Comparison of ENCODE assay signal across 2 cellular contexts in genomic region chr7:148704966-148705365, GRCh38.
TF ChIP-seq lines count a peak whose summit lies in the region.

No MANE protein-coding gene starts in this region.

TF ChIP-seq in GM23338, 12 proteins besides CTCF, POLR2A, EP300 and RAD21:
- no peak for TF ChIP-seq NANOG (IDR thresholded peaks at IDR 0.05; ENCODE audit: borderline replicate concordance)
- TF ChIP-seq ZNF462 (CRISPR knock-in tag; IDR thresholded peaks at IDR 0.05): no peak
- no peak for TF ChIP-seq ZNF331 (CRISPR knock-in tag; IDR thresholded peaks at IDR 0.05; ENCODE audit: low read depth)
- TF ChIP-seq JUNB (IDR thresholded peaks at IDR 0.05; ENCODE audit: unreplicated experiment): no peak
- no peak for TF ChIP-seq ETS1 (IDR thresholded peaks at IDR 0.05)
- no peak for TF ChIP-seq REST (IDR thresholded peaks at IDR 0.05; ENCODE audit: unreplicated experiment)
- no peak for TF ChIP-seq CREB1 (CRISPR knock-in tag; IDR thresholded peaks at IDR 0.05; ENCODE audit: low read depth)
- no peak for TF ChIP-seq ZNF114 (CRISPR knock-in tag; IDR thresholded peaks at IDR 0.05)
- TF ChIP-seq POLR2AphosphoS5 (IDR thresholded peaks at IDR 0.05; ENCODE audit: low read depth): no peak
- no peak for TF ChIP-seq EZH2 (IDR thresholded peaks at IDR 0.05; ENCODE audit: low read depth, unreplicated experiment)
- TF ChIP-seq EZH2phosphoT487 (IDR thresholded peaks at IDR 0.05; ENCODE audit: unreplicated experiment): no peak
- no peak for TF ChIP-seq STAT1 (IDR thresholded peaks at IDR 0.05; ENCODE audit: unreplicated experiment)

TF ChIP-seq in WTC11, 78 proteins besides CTCF, POLR2A, EP300 and RAD21:
- TF ChIP-seq TEAD1 (CRISPR knock-in tag; IDR thresholded peaks at IDR 0.05): no peak
- TF ChIP-seq CDX4 (CRISPR knock-in tag; IDR thresholded peaks at IDR 0.05; ENCODE audit: borderline replicate concordance): no peak
- TF ChIP-seq NFATC4 (CRISPR knock-in tag; IDR thresholded peaks at IDR 0.05): no peak
- no peak for TF ChIP-seq E2F4 (CRISPR knock-in tag; IDR thresholded peaks at IDR 0.05; ENCODE audit: borderline replicate concordance, low read depth)
- no peak for TF ChIP-seq ZNF671 (CRISPR knock-in tag; IDR thresholded peaks at IDR 0.05)
- no peak for TF ChIP-seq FOXP1 (CRISPR knock-in tag; IDR thresholded peaks at IDR 0.05; ENCODE audit: borderline replicate concordance)
- no peak for TF ChIP-seq HMGA2 (CRISPR knock-in tag; IDR thresholded peaks at IDR 0.05)
- no peak for TF ChIP-seq FOXJ3 (CRISPR knock-in tag; IDR thresholded peaks at IDR 0.05; ENCODE audit: borderline replicate concordance)
- no peak for TF ChIP-seq MXD4 (CRISPR knock-in tag; IDR thresholded peaks at IDR 0.05; ENCODE audit: borderline replicate concordance)
- no peak for TF ChIP-seq ZNF317 (CRISPR knock-in tag; IDR thresholded peaks at IDR 0.05; ENCODE audit: borderline replicate concordance, low read depth)
- TF ChIP-seq MAX (CRISPR knock-in tag; IDR thresholded peaks at IDR 0.05): no peak
- TF ChIP-seq PRDM15 (CRISPR knock-in tag; IDR thresholded peaks at IDR 0.05): no peak
- no peak for TF ChIP-seq IRF2 (CRISPR knock-in tag; IDR thresholded peaks at IDR 0.05; ENCODE audit: borderline replicate concordance, low read depth)
- no peak for TF ChIP-seq ELF4 (CRISPR knock-in tag; IDR thresholded peaks at IDR 0.05; ENCODE audit: low read depth)
- no peak for TF ChIP-seq SMAD3 (CRISPR knock-in tag; IDR thresholded peaks at IDR 0.05; ENCODE audit: borderline replicate concordance)
- no peak for TF ChIP-seq TEAD4 (CRISPR knock-in tag; IDR thresholded peaks at IDR 0.05)
- TF ChIP-seq MYBL2 (CRISPR knock-in tag; IDR thresholded peaks at IDR 0.05): no peak
- no peak for TF ChIP-seq ZNF263 (CRISPR knock-in tag; IDR thresholded peaks at IDR 0.05; ENCODE audit: low read depth)
